8 cellular contexts compared by ENCODE assay signal in genomic region chr11:127225619-127226018, GRCh38.
"Had no signal": no experiment of that assay in that cellular context is flagged by ENCODE, and none has a peak within 500 bp of the region (broad histone marks: within the 10 kb centered on the region; RNA-seq: fewer than 3 reads in every experiment).

No MANE protein-coding gene starts in this region.

- H3K36me3 Mint-ChIP-seq: IgD-negative memory B cell had no signal

- H3K4me1 Mint-ChIP-seq: IgD-negative memory B cell had no signal

- H3K4me2 ChIP-seq: KMS-11 had no signal

- DNase-seq: IMR-90, KBM-7, KG1 had no signal

- H3K4me3 Mint-ChIP-seq: IgD-negative memory B cell had no signal

- H3K27ac Mint-ChIP-seq: IgD-negative memory B cell had no signal

- H3K27ac ChIP-seq: HL-60, KMS-11 had no signal

- H3K9ac ChIP-seq: KMS-11 had no signal

- ATAC-seq: HepG2, K562 had no signal

- H3K4me3 ChIP-seq: K562 had no signal
